Comparison of ENCODE assay signal across 8 cellular contexts in the genomic region with DNA sequence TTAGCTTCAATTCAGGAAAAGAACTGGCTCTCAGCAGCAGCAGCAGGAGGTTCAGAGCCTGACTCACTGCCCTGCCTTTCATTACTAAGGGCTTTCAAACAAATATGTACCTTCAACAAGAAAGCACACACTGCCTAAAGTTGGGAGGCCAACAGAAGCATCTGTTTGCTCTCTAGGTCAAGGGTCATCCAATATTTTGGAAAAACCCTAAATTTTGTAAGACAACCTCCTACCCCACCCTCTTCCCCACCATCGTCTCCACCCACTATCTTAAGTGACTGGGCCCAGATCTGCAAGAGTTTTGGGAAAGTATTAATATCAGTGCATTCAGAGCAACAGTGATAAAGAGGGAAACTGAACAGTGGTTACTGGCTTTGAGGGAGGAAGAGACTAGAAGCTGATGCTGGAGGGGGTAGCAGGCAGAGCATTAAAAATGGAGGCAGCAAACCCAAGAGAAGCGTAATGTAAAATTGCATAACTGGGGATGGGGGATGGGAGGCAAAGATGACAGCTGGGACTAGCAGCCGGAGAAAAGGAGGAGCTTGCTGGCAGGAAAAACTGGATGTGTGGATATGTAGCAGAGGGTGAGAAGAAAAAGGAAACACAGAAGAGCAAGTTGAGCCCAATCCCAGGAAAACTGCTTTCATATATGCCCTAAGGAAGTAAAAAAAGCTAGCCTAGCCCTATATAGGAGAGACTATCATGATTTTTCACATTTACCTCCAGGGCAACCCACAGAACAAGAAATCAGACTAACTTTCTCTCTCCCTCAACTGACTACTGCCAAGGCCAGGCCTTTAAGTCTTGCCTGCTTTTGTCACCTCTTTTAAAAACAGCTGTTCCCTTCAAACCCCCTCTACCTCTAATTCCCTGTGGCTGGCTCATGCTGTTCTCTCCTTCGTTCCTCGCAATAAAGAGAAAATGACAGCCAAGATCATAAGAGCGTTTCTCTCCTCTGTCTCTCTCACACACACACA. TPM values are rescaled to one million over a fixed set of nuclear protein-coding genes. Genes with fewer than 3 reads are reported as not detected.
DNase-seq lines count a peak whose midpoint lies in the region; ATAC-seq and TF ChIP-seq lines count a peak whose summit lies in the region.

No MANE protein-coding gene starts in this region.

- ATAC-seq in GM23338 (peak; percentile 33), foreskin keratinocyte (peak; percentile 74), GM19452 (IDR thresholded peaks at IDR 0.05; ENCODE audit: unreplicated experiment) (no peak), GM18867 (IDR thresholded peaks at IDR 0.05; ENCODE audit: unreplicated experiment) (no peak), HG03378 (IDR thresholded peaks at IDR 0.05; ENCODE audit: unreplicated experiment) (no peak)

- H3K27me3 Mint-ChIP-seq in GM23338 (ENCODE audit: insufficient read depth, low read depth, poor library complexity) (peaks cover 2% of the 10 kb centered on the region), osteocyte (ENCODE audit: unreplicated experiment) (no peaks in the 10 kb centered on the region)

- peak; percentile 38 for DNase-seq in GM23338 (ENCODE audit: low spot score)
- peak; percentile 4 for DNase-seq in SHP77 treated with DMSO at 0.1 percent for 48 hours (lab: John Stamatoyannopoulos, UW)
- peak; percentile 31 to 57 for DNase-seq in foreskin keratinocyte
- no peak for DNase-seq in osteocyte (ENCODE audit: extremely low spot score, unreplicated experiment)

- no peak overlapping the region for H2AFZ ChIP-seq in GM23338

- H3K27me3 ChIP-seq in GM23338 (ENCODE audit: insufficient read depth) (no peaks in the 10 kb centered on the region), foreskin keratinocyte (no peaks in the 10 kb centered on the region), rectal smooth muscle tissue (ENCODE audit: control insufficient read depth, insufficient read depth, low read length) (no peaks in the 10 kb centered on the region)

- H3K27ac Mint-ChIP-seq in GM23338 (no peak overlapping the region), osteocyte (ENCODE audit: unreplicated experiment) (no peak overlapping the region)

- H3K4me2 ChIP-seq in GM23338, result peak overlapping the region; percentile 79

- TF ChIP-seq CTCF in GM23338 (conservative IDR thresholded peaks at IDR 0.05; ENCODE audit: low read depth in 2 of 2), result no peak
- TF ChIP-seq CTCF in foreskin keratinocyte (conservative IDR thresholded peaks at IDR 0.05), result no peak
- TF ChIP-seq CTCF in osteocyte (IDR thresholded peaks at IDR 0.05), result no peak

- H3K36me3 ChIP-seq in GM23338 (ENCODE audit: insufficient read depth) (no peaks in the 10 kb centered on the region), rectal smooth muscle tissue (ENCODE audit: control insufficient read depth, insufficient read depth, low read length) (no peaks in the 10 kb centered on the region)

- H3K4me3 ChIP-seq in GM23338, result peak overlapping the region; percentile 44; the same call in 1 of the 2 replicates
- peak overlapping the region; percentile 4 for H3K4me3 ChIP-seq in rectal smooth muscle tissue (ENCODE audit: low read length)

- H3K27ac ChIP-seq in GM23338 (ENCODE audit: low read depth) (peak overlapping the region; percentile 77), foreskin keratinocyte (peak overlapping the region; percentile 27), rectal smooth muscle tissue (ENCODE audit: low read depth, low read length) (peak overlapping the region; percentile 79)

- peaks cover 99% of the 10 kb centered on the region for H3K79me2 ChIP-seq in GM23338 (replicated peaks; ENCODE audit: insufficient read depth)

- no peak overlapping the region for H3K9ac ChIP-seq in rectal smooth muscle tissue (ENCODE audit: low read length)

- H3K36me3 Mint-ChIP-seq in GM23338 (ENCODE audit: low read depth) (no peaks in the 10 kb centered on the region), osteocyte (ENCODE audit: unreplicated experiment) (peaks cover 7% of the 10 kb centered on the region)

- H3K4me3 Mint-ChIP-seq in GM23338 (no peak overlapping the region), osteocyte (ENCODE audit: unreplicated experiment) (no peak overlapping the region)

- 0 out of 2 replicates have a peak, but pooled peaks cover 2% of the 10 kb centered on the region for H3F3A ChIP-seq in GM23338 (replicated peaks; ENCODE audit: low read depth)

- peaks cover 46% of the 10 kb centered on the region for H3K4me1 Mint-ChIP-seq in GM23338
- peaks cover 42% of the 10 kb centered on the region for H3K4me1 Mint-ChIP-seq in osteocyte (ENCODE audit: unreplicated experiment)

- H3K4me1 ChIP-seq in GM23338 (ENCODE audit: insufficient read depth) (peaks cover 76% of the 10 kb centered on the region), foreskin keratinocyte (peaks cover 55% of the 10 kb centered on the region), rectal smooth muscle tissue (ENCODE audit: control insufficient read depth, insufficient read depth, low read length) (peaks cover 62% of the 10 kb centered on the region)

- no peaks in the 10 kb centered on the region for H3K9me2 ChIP-seq in GM23338 (ENCODE audit: insufficient read depth)

- H4K20me1 ChIP-seq in GM23338 (replicated peaks; ENCODE audit: insufficient read depth), result peaks cover 84% of the 10 kb centered on the region

- H3K9me3 Mint-ChIP-seq in GM23338 (no peaks in the 10 kb centered on the region), osteocyte (ENCODE audit: unreplicated experiment) (no peaks in the 10 kb centered on the region)

TF ChIP-seq in GM23338, 12 proteins besides CTCF, POLR2A, EP300 and RAD21:
- TF ChIP-seq POLR2AphosphoS5 (IDR thresholded peaks at IDR 0.05; ENCODE audit: low read depth), result no peak
- no peak for TF ChIP-seq EZH2 (IDR thresholded peaks at IDR 0.05; ENCODE audit: low read depth, unreplicated experiment)
- TF ChIP-seq, protein P1, sequence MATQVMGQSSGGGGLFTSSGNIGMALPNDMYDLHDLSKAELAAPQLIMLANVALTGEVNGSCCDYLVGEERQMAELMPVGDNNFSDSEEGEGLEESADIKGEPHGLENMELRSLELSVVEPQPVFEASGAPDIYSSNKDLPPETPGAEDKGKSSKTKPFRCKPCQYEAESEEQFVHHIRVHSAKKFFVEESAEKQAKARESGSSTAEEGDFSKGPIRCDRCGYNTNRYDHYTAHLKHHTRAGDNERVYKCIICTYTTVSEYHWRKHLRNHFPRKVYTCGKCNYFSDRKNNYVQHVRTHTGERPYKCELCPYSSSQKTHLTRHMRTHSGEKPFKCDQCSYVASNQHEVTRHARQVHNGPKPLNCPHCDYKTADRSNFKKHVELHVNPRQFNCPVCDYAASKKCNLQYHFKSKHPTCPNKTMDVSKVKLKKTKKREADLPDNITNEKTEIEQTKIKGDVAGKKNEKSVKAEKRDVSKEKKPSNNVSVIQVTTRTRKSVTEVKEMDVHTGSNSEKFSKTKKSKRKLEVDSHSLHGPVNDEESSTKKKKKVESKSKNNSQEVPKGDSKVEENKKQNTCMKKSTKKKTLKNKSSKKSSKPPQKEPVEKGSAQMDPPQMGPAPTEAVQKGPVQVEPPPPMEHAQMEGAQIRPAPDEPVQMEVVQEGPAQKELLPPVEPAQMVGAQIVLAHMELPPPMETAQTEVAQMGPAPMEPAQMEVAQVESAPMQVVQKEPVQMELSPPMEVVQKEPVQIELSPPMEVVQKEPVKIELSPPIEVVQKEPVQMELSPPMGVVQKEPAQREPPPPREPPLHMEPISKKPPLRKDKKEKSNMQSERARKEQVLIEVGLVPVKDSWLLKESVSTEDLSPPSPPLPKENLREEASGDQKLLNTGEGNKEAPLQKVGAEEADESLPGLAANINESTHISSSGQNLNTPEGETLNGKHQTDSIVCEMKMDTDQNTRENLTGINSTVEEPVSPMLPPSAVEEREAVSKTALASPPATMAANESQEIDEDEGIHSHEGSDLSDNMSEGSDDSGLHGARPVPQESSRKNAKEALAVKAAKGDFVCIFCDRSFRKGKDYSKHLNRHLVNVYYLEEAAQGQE (IDR thresholded peaks at IDR 0.05; ENCODE audit: unreplicated experiment), result no peak
- TF ChIP-seq CREB1 (CRISPR knock-in tag; IDR thresholded peaks at IDR 0.05; ENCODE audit: low read depth), result no peak
- no peak for TF ChIP-seq EZH2phosphoT487 (IDR thresholded peaks at IDR 0.05; ENCODE audit: unreplicated experiment)
- no peak for TF ChIP-seq ZNF331 (CRISPR knock-in tag; IDR thresholded peaks at IDR 0.05; ENCODE audit: low read depth)
- no peak for TF ChIP-seq JUNB (IDR thresholded peaks at IDR 0.05; ENCODE audit: unreplicated experiment)
- TF ChIP-seq STAT1 (IDR thresholded peaks at IDR 0.05; ENCODE audit: unreplicated experiment), result no peak

RNA-seq across cellular contexts. Expression of gene NPTN, which starts 31.5 kb away (rescaled TPM):
- 113 and 121 TPM in 2 replicates for total RNA-seq in GM23338 (2014; rRNA removed; shearing (Covaris generic))
- polyA plus RNA-seq in GM23338 (2016; fragmentation: Nextera tagmentation; extraction: Ambion mirVana), result 53.0 and 56.3 TPM in 2 replicates
- total RNA-seq in foreskin keratinocyte, result 174 and 184 TPM in 2 replicates
- polyA plus RNA-seq in foreskin keratinocyte, result 65.2 and 89.3 TPM in 2 replicates
- 192 and 194 TPM in 2 replicates for total RNA-seq in osteocyte

Comparison
In these comparisons a context has a peak if more than half of its experiments do, and no peak if none do; other contexts are left out.
1. ATAC-seq: peak in GM23338 (single experiment) and foreskin keratinocyte (single experiment); none in GM19452 (single experiment), GM18867 (single experiment) and HG03378 (single experiment).
2. H3K27ac ChIP-seq: peak in every context shown above with its lines; median percentile 79 in rectal smooth muscle tissue; 77 in GM23338; 27 in foreskin keratinocyte.